9 cellular contexts compared by ENCODE assay signal in the genomic region with DNA sequence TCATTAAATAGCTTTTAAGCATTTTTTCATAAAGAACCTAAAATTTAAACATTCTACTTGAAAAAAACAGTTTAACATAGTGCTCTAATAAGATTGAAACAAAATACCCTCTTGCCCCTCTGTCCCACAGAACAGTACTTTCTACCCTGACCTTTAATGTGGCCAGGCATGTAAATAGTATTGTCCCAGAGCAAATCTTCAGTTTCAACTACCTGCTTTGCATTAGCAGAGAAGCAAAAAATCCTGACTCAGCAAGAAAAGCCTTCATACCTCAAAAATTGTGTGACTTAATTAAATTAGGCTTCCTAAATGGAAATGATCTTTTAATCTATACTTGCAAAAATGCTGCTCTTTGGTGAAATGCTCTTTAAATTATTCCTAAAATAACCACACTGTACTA.
"Had no signal": no experiment of that assay in that cellular context is flagged by ENCODE, and none has a peak within 500 bp of the region (broad histone marks: within the 10 kb centered on the region; RNA-seq: fewer than 3 reads in every experiment).

No MANE protein-coding gene starts in this region.

- H3K4me3 ChIP-seq: hepatocyte, thyroid gland had no signal

- H3K4me3 Mint-ChIP-seq: naive B cell had no signal

- H3K27me3 ChIP-seq: brain microvascular endothelial cell, hepatocyte, neutrophil, thyroid gland had no signal

- DNase-seq: activated CD8-positive, alpha-beta memory T cell treated with anti-CD3 and anti-CD28 coated beads for 24 hours; activated naive CD4-positive, alpha-beta T cell treated with anti-CD3 and anti-CD28 coated beads, Interleukin-2, amount 50 U/mL, for 16 hours; amniotic stem cell; brain microvascular endothelial cell; naive B cell; retina had no signal

- H3K4me2 ChIP-seq: hepatocyte had no signal

- H3K36me3 ChIP-seq: brain microvascular endothelial cell, neutrophil, thyroid gland had no signal

- H2AFZ ChIP-seq: hepatocyte had no signal

- H3K9me3 ChIP-seq: neutrophil, thyroid gland had no signal

- H3K27ac ChIP-seq: brain microvascular endothelial cell, hepatocyte, neutrophil, thyroid gland had no signal

- H3K79me2 ChIP-seq: hepatocyte had no signal

- H3K27me3 Mint-ChIP-seq: naive B cell had no signal

- H3K9me3 Mint-ChIP-seq: naive B cell had no signal
